28 cellular contexts compared by ENCODE assay signal in the genomic region with DNA sequence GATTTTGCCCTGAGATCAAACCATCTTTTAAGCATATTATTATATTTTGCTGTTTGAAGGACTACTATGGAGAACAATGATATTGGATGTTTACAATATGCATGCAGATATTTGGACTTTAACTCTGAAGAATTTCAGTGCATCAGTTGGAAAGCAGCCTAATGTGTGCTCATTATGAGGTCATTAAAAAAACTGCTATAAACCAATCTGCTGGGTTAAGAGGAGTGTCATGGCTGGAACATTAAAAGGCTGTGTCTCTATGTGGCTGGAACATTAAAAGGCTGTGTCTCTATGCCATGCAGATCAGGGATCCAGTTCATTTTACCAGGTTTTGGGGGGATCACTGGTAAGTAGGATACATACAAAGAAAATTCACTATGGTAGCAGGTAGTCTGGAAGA.
"Had no signal": no experiment of that assay in that cellular context is flagged by ENCODE, and none has a peak within 500 bp of the region (broad histone marks: within the 10 kb centered on the region; RNA-seq: fewer than 3 reads in every experiment).

No MANE protein-coding gene starts in this region.

- H3K9me2 ChIP-seq: SK-N-SH had no signal

- H3K4me1 ChIP-seq: adrenal gland, colonic mucosa had no signal

- H3K27ac ChIP-seq: adrenal gland, colonic mucosa, WERI-Rb-1 had no signal

- H3K9me3 ChIP-seq: adrenal gland, colonic mucosa, MG63, SK-N-SH had no signal

- H3K27me3 ChIP-seq: adrenal gland, colonic mucosa, MG63 had no signal

- H3K9ac ChIP-seq: SK-N-SH had no signal

- H3K4me3 ChIP-seq: adrenal gland, colonic mucosa, MG63 had no signal

- ATAC-seq: activated CD4-positive, alpha-beta T cell treated with anti-CD3 and anti-CD28 coated beads for 36 hours; activated T-cell treated with anti-CD3 and anti-CD28 coated beads, Interleukin-2, amount 50 U/mL, for 72 hours; Panc1; Right ventricle myocardium inferior had no signal

- H3K4me2 ChIP-seq: SK-N-SH had no signal

- H3K36me3 ChIP-seq: adrenal gland, colonic mucosa, MG63 had no signal

- DNase-seq: activated CD4-positive, alpha-beta memory T cell treated with anti-CD3 and anti-CD28 coated beads, Interleukin-2, amount 10 ng/mL, durations not matched to agents 7 days and 5 days; activated CD4-positive, alpha-beta T cell treated with anti-CD3 and anti-CD28 coated beads for 36 hours; activated CD4-positive, alpha-beta T cell treated with anti-CD3 and anti-CD28 coated beads, Interleukin-2, amount 50 U/mL, for 1 hour; activated naive CD4-positive, alpha-beta T cell treated with anti-CD3 and anti-CD28 coated beads, Interleukin-2, amount 50 U/mL, for 16 hours; activated naive CD8-positive, alpha-beta T cell treated with anti-CD3 and anti-CD28 coated beads, Interleukin-2, amount 10 ng/mL, durations not matched to agents 7 days and 5 days; activated T-cell treated with anti-CD3 and anti-CD28 coated beads for 4 hours; activated T-cell treated with anti-CD3 and anti-CD28 coated beads, Interleukin-2, amount 50 U/mL, for 72 hours; adrenal gland; anterior cingulate cortex; cerebellar nuclear complex; colonic mucosa; MG63; MV-4-11; NCI-H1092 treated with DMSO at 0.1 percent for 48 hours; NCI-H1417 treated with DMSO at 0.1 percent for 48 hours; NCI-H1694; NCI-H2029; NCI-H2107; NCI-H524 treated with DMSO at 0.1 percent for 48 hours; NCI-H774; NK-92 treated with Interleukin-12 subunit alpha and Interleukin-12 subunit beta, amount 100 ng/mL, for 24 hours; OCI-M1; RPMI8226; SK-N-SH; T-helper 1 cell; WERI-Rb-1 had no signal
